In the genomic region with DNA sequence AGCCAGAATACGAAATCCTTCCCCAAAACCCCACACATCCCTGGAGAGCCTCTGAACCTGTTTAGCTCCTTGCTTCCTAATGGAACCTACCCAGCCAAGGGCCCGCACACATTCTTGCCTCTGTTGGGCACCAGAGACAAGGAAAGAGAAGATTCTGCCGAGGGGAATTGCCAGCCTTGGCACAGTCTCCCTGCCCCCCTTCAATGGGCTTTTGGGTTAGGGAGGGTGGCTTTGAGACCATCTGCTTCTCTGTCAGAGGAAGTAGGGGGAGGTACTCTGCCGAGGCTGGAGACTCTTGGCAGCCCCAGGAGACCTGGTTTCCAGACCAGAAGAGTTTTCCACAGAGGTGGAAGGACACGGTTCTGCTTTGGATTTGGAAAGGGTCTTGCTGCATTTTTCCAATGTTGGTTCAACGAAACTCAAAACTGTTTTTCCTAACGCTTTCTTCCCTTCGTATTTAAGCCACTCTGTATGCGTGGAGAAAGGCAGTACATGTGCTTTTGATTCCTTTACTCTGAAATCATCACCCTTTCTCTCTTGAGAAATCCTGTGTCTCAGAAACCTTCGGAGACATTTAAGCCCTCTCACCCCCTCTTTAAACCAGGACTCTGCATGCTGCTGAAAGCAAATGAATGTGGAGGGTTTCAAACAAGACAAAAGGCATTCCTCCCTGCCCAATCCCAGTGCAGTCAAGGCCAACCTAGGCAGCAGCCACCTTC, we compare ENCODE assay signal across 24 cellular contexts.
DNase-seq lines count a peak whose midpoint lies in the region; ATAC-seq, FAIRE-seq and TF ChIP-seq lines count a peak whose summit lies in the region.
"Had no signal": no experiment of that assay in that cellular context is flagged by ENCODE, and none has a peak within 500 bp of the region (broad histone marks: within the 10 kb centered on the region; RNA-seq: fewer than 3 reads in every experiment).

No MANE protein-coding gene starts in this region.

- no peak for FAIRE-seq in D721Med (lab: Jason Lieb, UNC)

- H3K4me1 ChIP-seq in Loucy (ENCODE audit: insufficient read depth, low read length, poor library complexity, severe bottlenecking) (peaks cover 86% of the 10 kb centered on the region), ovary (ENCODE audit: insufficient read depth) (peaks cover 8% of the 10 kb centered on the region)

- H3K27ac ChIP-seq in WERI-Rb-1 (peak overlapping the region; percentile 64), ovary (no peak overlapping the region)
- H3K27ac ChIP-seq: heart right ventricle, right lobe of liver, VCaP had no signal

- no peaks in the 10 kb centered on the region for H3K79me2 ChIP-seq in Loucy (ENCODE audit: insufficient read depth, low read length)

- H3K9me2 ChIP-seq in Loucy (replicated peaks; ENCODE audit: low read depth, low read length) = no peaks in the 10 kb centered on the region

- H3K27me3 ChIP-seq in Loucy (ENCODE audit: insufficient read depth, low read length, poor library complexity, severe bottlenecking) (no peaks in the 10 kb centered on the region), WERI-Rb-1 (ENCODE audit: insufficient read depth, low read depth, severe bottlenecking) (no peaks in the 10 kb centered on the region), ovary (no peaks in the 10 kb centered on the region)
- H3K27me3 ChIP-seq: heart right ventricle, right lobe of liver had no signal

- TF ChIP-seq EP300 in ovary (IDR thresholded peaks at IDR 0.05) = no peak

- H3K27ac Mint-ChIP-seq in activated T-helper 17 cell treated with anti-CD3 and anti-CD28 coated beads, Interleukin-2, amount 50 U/mL, for 72 hours = no peak overlapping the region
- H3K27ac Mint-ChIP-seq: activated CD4-positive, alpha-beta memory T cell treated with anti-CD3 and anti-CD28 coated beads, Interleukin-2, amount 10 ng/mL, durations not matched to agents 7 days and 5 days; activated naive CD8-positive, alpha-beta T cell treated with anti-CD3 and anti-CD28 coated beads for 36 hours; dendritic cell treated with granulocyte-macrophage colony-stimulating factor and Interleukin-4, amounts not matched to agents 40 ng/mL and 50 ng/mL, for 4 days; HFFc6; naive B cell; stimulated activated naive CD8-positive, alpha-beta T cell treated with anti-CD3 and anti-CD28 coated beads, Interleukin-15, Interleukin-2, amounts not matched to agents 100 ng/mL and 50 ng/mL, for 24 hours; T-cell; type B pancreatic cell had no signal

- H3K4me1 Mint-ChIP-seq in activated T-helper 17 cell treated with anti-CD3 and anti-CD28 coated beads, Interleukin-2, amount 50 U/mL, for 72 hours = no peaks in the 10 kb centered on the region
- H3K4me1 Mint-ChIP-seq: activated naive CD8-positive, alpha-beta T cell treated with anti-CD3 and anti-CD28 coated beads for 36 hours; T-cell had no signal

- peak overlapping the region; percentile 76 for H3K9ac ChIP-seq in Loucy (ENCODE audit: low read depth, low read length, poor library complexity, severe bottlenecking)

- peak overlapping the region; percentile 49; the same call in 1 of the 2 replicates for H2AFZ ChIP-seq in Loucy (ENCODE audit: low read length)

- TF ChIP-seq CTCF in D721Med (IDR thresholded peaks at IDR 0.05; ENCODE audit: insufficient read depth, missing control alignments) (peak; percentile 42), Loucy (conservative IDR thresholded peaks at IDR 0.05; ENCODE audit: low read length) (no peak), WERI-Rb-1 (IDR thresholded peaks at IDR 0.05; ENCODE audit: low read depth, low read length) (no peak), ovary (IDR thresholded peaks at IDR 0.05) (no peak)

- intact Hi-C loops in ovary (cut with DNase I) = loop anchor here in 1 of 4 donors (10.0 kb wide), 1 partner anchor 91 kb away; no protein-coding TSS in a partner anchor

- no peaks in the 10 kb centered on the region for H3K27me3 Mint-ChIP-seq in activated T-helper 17 cell treated with anti-CD3 and anti-CD28 coated beads, Interleukin-2, amount 50 U/mL, for 72 hours
- H3K27me3 Mint-ChIP-seq: activated CD4-positive, alpha-beta memory T cell treated with anti-CD3 and anti-CD28 coated beads, Interleukin-2, amount 10 ng/mL, durations not matched to agents 7 days and 5 days; dendritic cell treated with granulocyte-macrophage colony-stimulating factor and Interleukin-4, amounts not matched to agents 40 ng/mL and 50 ng/mL, for 4 days; stimulated activated naive CD8-positive, alpha-beta T cell treated with anti-CD3 and anti-CD28 coated beads, Interleukin-15, Interleukin-2, amounts not matched to agents 100 ng/mL and 50 ng/mL, for 24 hours had no signal

- H3K4me3 Mint-ChIP-seq in activated T-helper 17 cell treated with anti-CD3 and anti-CD28 coated beads, Interleukin-2, amount 50 U/mL, for 72 hours = no peak overlapping the region
- H3K4me3 Mint-ChIP-seq: activated CD4-positive, alpha-beta memory T cell treated with anti-CD3 and anti-CD28 coated beads, Interleukin-2, amount 10 ng/mL, durations not matched to agents 7 days and 5 days; activated naive CD8-positive, alpha-beta T cell treated with anti-CD3 and anti-CD28 coated beads for 36 hours; dendritic cell treated with granulocyte-macrophage colony-stimulating factor and Interleukin-4, amounts not matched to agents 40 ng/mL and 50 ng/mL, for 4 days; HFFc6; naive B cell; stimulated activated naive CD8-positive, alpha-beta T cell treated with anti-CD3 and anti-CD28 coated beads, Interleukin-15, Interleukin-2, amounts not matched to agents 100 ng/mL and 50 ng/mL, for 24 hours; T-cell; type B pancreatic cell had no signal

- H3K4me2 ChIP-seq in Loucy (ENCODE audit: low read depth, low read length, poor library complexity, severe bottlenecking) = peak overlapping the region; percentile 86

- no peaks in the 10 kb centered on the region for H3K36me3 Mint-ChIP-seq in activated T-helper 17 cell treated with anti-CD3 and anti-CD28 coated beads, Interleukin-2, amount 50 U/mL, for 72 hours (ENCODE audit: low read depth)
- H3K36me3 Mint-ChIP-seq: activated naive CD8-positive, alpha-beta T cell treated with anti-CD3 and anti-CD28 coated beads for 36 hours; naive B cell; T-cell; type B pancreatic cell had no signal

- no peaks in the 10 kb centered on the region for H3K9me3 ChIP-seq in Loucy (ENCODE audit: insufficient read depth, low read depth, low read length)
- no peaks in the 10 kb centered on the region for H3K9me3 ChIP-seq in WERI-Rb-1 (ENCODE audit: severe bottlenecking)
- no peaks in the 10 kb centered on the region for H3K9me3 ChIP-seq in ovary
- H3K9me3 ChIP-seq: Caco-2, heart right ventricle, right lobe of liver had no signal

- TF ChIP-seq POLR2A in ovary (IDR thresholded peaks at IDR 0.05) = no peak

- no peak for ATAC-seq in activated T-helper 17 cell treated with anti-CD3 and anti-CD28 coated beads, Interleukin-2, amount 50 U/mL, for 72 hours (replicated peaks)
- ATAC-seq in HG03025 (IDR thresholded peaks at IDR 0.05; ENCODE audit: low FRiP score, unreplicated experiment) = no peak
- ATAC-seq: heart right ventricle, right lobe of liver, T-cell had no signal

- no peaks in the 10 kb centered on the region for H3K9me3 Mint-ChIP-seq in activated T-helper 17 cell treated with anti-CD3 and anti-CD28 coated beads, Interleukin-2, amount 50 U/mL, for 72 hours
- H3K9me3 Mint-ChIP-seq: activated CD4-positive, alpha-beta memory T cell treated with anti-CD3 and anti-CD28 coated beads, Interleukin-2, amount 10 ng/mL, durations not matched to agents 7 days and 5 days; activated naive CD8-positive, alpha-beta T cell treated with anti-CD3 and anti-CD28 coated beads for 36 hours; dendritic cell treated with granulocyte-macrophage colony-stimulating factor and Interleukin-4, amounts not matched to agents 40 ng/mL and 50 ng/mL, for 4 days; HFFc6; stimulated activated naive CD8-positive, alpha-beta T cell treated with anti-CD3 and anti-CD28 coated beads, Interleukin-15, Interleukin-2, amounts not matched to agents 100 ng/mL and 50 ng/mL, for 24 hours; T-cell; type B pancreatic cell had no signal

- WGBS in ovary, 3 donors = 59 to 67% (median 67%) methylated on average over 10 of the region's 10 CpGs

- no peaks in the 10 kb centered on the region for H4K20me1 ChIP-seq in Loucy (ENCODE audit: insufficient read depth, low read length, poor library complexity, severe bottlenecking)

- DNase-seq in D721Med (ENCODE audit: insufficient read length, low spot score) (no peak), WERI-Rb-1 (peak; percentile 53), iris pigment epithelial cell (ENCODE audit: low read depth) (peak; percentile 29), NCI-H2227 (lab: John Stamatoyannopoulos, UW; ENCODE audit: unreplicated experiment) (no peak), ovary (no peak)
- DNase-seq: activated CD4-positive, alpha-beta memory T cell treated with anti-CD3 and anti-CD28 coated beads, Interleukin-2, amount 10 ng/mL, durations not matched to agents 7 days and 5 days; activated naive CD8-positive, alpha-beta T cell treated with anti-CD3 and anti-CD28 coated beads for 36 hours; activated T-cell treated with anti-CD3 and anti-CD28 coated beads, Interleukin-2, amount 50 U/mL, for 48 hours; Caco-2; heart right ventricle; HFFc6; naive B cell; NCI-H1105 treated with DMSO at 0.1 percent for 48 hours; right lobe of liver; Right ventricle myocardium superior; stimulated activated CD4-positive, alpha-beta T cell treated with anti-CD3 and anti-CD28 coated beads, Interleukin-1b, Interleukin-23, amount 100 ng/mL, for 48 hours; T-cell had no signal

- H3K36me3 ChIP-seq in Loucy (ENCODE audit: insufficient read depth, low read length) (no peaks in the 10 kb centered on the region), WERI-Rb-1 (no peaks in the 10 kb centered on the region), ovary (no peaks in the 10 kb centered on the region)
- H3K36me3 ChIP-seq: heart right ventricle, right lobe of liver had no signal

- no peaks in the 10 kb centered on the region; the same call in 1 of the 2 replicates for H3F3A ChIP-seq in Loucy (ENCODE audit: low read depth)

- H3K4me3 ChIP-seq in Loucy (ENCODE audit: low read length, poor library complexity, severe bottlenecking) = peak overlapping the region; percentile 39
- H3K4me3 ChIP-seq in WERI-Rb-1 (ENCODE audit: low read depth, low read length) = no peak overlapping the region
- H3K4me3 ChIP-seq in ovary = no peak overlapping the region
- H3K4me3 ChIP-seq: heart right ventricle, right lobe of liver had no signal

Comparison
In these comparisons a context has a peak if more than half of its experiments do, and no peak if none do; other contexts are left out.
1. DNase-seq: peak in WERI-Rb-1 (single experiment) and iris pigment epithelial cell (single experiment); none in D721Med (single experiment), NCI-H2227 (single experiment) and ovary (0 of 5).